Comparison of ENCODE assay signal across 8 cellular contexts in genomic region chr6:392441-393390, GRCh38. TPM values are rescaled to one million over a fixed set of nuclear protein-coding genes. Genes with fewer than 3 reads are reported as not detected.
DNase-seq lines count a peak whose midpoint lies in the region; ATAC-seq and TF ChIP-seq lines count a peak whose summit lies in the region.

No MANE protein-coding gene starts in this region.

- H3K4ac ChIP-seq in neuronal stem cell (ENCODE audit: low read length): no peak overlapping the region

- ATAC-seq in GM21737 (IDR thresholded peaks at IDR 0.05; ENCODE audit: unreplicated experiment) (no peak), GM21367 (IDR thresholded peaks at IDR 0.05; ENCODE audit: unreplicated experiment) (no peak)

- CTCF ChIA-PET in CD8-positive, alpha-beta memory T cell (lab: Charles Lee): interaction anchor here (0.7 to 4.7 kb wide), 8 partner anchors 10 to 203 kb away, joined by 3 to 27 read pairs (median 4); no protein-coding TSS in a partner anchor

- peak overlapping the region; percentile 34 for H2BK15ac ChIP-seq in neuronal stem cell (ENCODE audit: low read length)

- H4K8ac ChIP-seq in neuronal stem cell (ENCODE audit: low read depth, low read length): no peak overlapping the region

- no peak for TF ChIP-seq CTCF in epithelial cell of proximal tubule (conservative IDR thresholded peaks at IDR 0.05; ENCODE audit: low read depth, low read length)

- no peak overlapping the region for H3K14ac ChIP-seq in neuronal stem cell (ENCODE audit: low read length)

- peaks cover 0 to 36% (median 0%) of the 10 kb centered on the region in 3 donors for H3K36me3 Mint-ChIP-seq in CD8-positive, alpha-beta memory T cell

- H2AK5ac ChIP-seq in neuronal stem cell (ENCODE audit: low read depth, low read length): peak overlapping the region; percentile 50

- peak overlapping the region; percentile 79 for H3K4me3 ChIP-seq in CD8-positive, alpha-beta memory T cell (ENCODE audit: low read length)
- H3K4me3 ChIP-seq in epithelial cell of proximal tubule (ENCODE audit: low read depth, low read length) (peak overlapping the region; percentile 45), neuronal stem cell (ENCODE audit: low read length in 2 of 2) (peak overlapping the region in 1 of 2 donors; percentile 79)

- no peaks in the 10 kb centered on the region for H3K9me3 Mint-ChIP-seq in CD8-positive, alpha-beta memory T cell

- H3K4me3 Mint-ChIP-seq in CD8-positive, alpha-beta memory T cell: peak overlapping the region; percentile 89 to 99 (median 93)

- DNase-seq in CD8-positive, alpha-beta memory T cell: peak in 4 of 5 donors; percentile 26 to 62 (median 32)
- DNase-seq in RPMI8226: peak; percentile 68
- DNase-seq in epithelial cell of proximal tubule (ENCODE audit: low read depth): no peak
- peak; percentile 29 for DNase-seq in neuronal stem cell (ENCODE audit: low spot score)
- no peak for DNase-seq in EL
- no peak for DNase-seq in DMS79 treated with DMSO at 0.1 percent for 48 hours (lab: John Stamatoyannopoulos, UW)

- H3K27ac Mint-ChIP-seq in CD8-positive, alpha-beta memory T cell: peak overlapping the region in 2 of 8 donors; percentile 39 to 70

- H3K4me1 Mint-ChIP-seq in CD8-positive, alpha-beta memory T cell: peaks cover 24 to 36% (median 33%) of the 10 kb centered on the region in 3 donors

- peak overlapping the region; percentile 2 for H2BK12ac ChIP-seq in neuronal stem cell (ENCODE audit: low read length)

- H3K23ac ChIP-seq in neuronal stem cell (ENCODE audit: low read depth, low read length, poor library complexity): peak overlapping the region; percentile 68

- no peak overlapping the region for H2BK5ac ChIP-seq in neuronal stem cell (ENCODE audit: low read length)

- H3K36me3 ChIP-seq in CD8-positive, alpha-beta memory T cell (ENCODE audit: insufficient read depth, low read length): no peaks in the 10 kb centered on the region
- H3K36me3 ChIP-seq in neuronal stem cell (replicated peaks in 1 of 2; ENCODE audit: control insufficient read depth in 2 of 2, insufficient read depth in 2 of 2, low read length in 2 of 2): no peaks in the 10 kb centered on the region

- no peak overlapping the region for H3K27ac ChIP-seq in CD8-positive, alpha-beta memory T cell (ENCODE audit: low read depth, low read length)
- no peak overlapping the region for H3K27ac ChIP-seq in neuronal stem cell (replicated peaks; ENCODE audit: low read length)

- peak overlapping the region; percentile 77 for H2AFZ ChIP-seq in neuronal stem cell (ENCODE audit: low read length)

- H3K4me1 ChIP-seq in CD8-positive, alpha-beta memory T cell (ENCODE audit: insufficient read depth, low read length): peaks cover 28% of the 10 kb centered on the region
- peaks cover 0 to 2% of the 10 kb centered on the region in 2 donors for H3K4me1 ChIP-seq in neuronal stem cell (ENCODE audit: control insufficient read depth in 2 of 2, insufficient read depth in 1 of 2, low read depth in 1 of 2, low read length in 2 of 2)

- peak overlapping the region; percentile 86 for H3K4me2 ChIP-seq in neuronal stem cell (ENCODE audit: insufficient read depth, low read length, poor library complexity, severe bottlenecking)

- H3K27me3 Mint-ChIP-seq in CD8-positive, alpha-beta memory T cell: peaks cover 0 to 9% of the 10 kb centered on the region in 2 donors

- H3K18ac ChIP-seq in neuronal stem cell (ENCODE audit: low read length): peak overlapping the region; percentile 89

- no peak overlapping the region for H2BK120ac ChIP-seq in neuronal stem cell (ENCODE audit: low read depth, low read length)

- H3K27me3 ChIP-seq in CD8-positive, alpha-beta memory T cell (ENCODE audit: insufficient read depth, low read length, poor library complexity, severe bottlenecking): no peaks in the 10 kb centered on the region
- H3K27me3 ChIP-seq in neuronal stem cell (ENCODE audit: control insufficient read depth in 3 of 3, insufficient read depth in 3 of 3, low read depth in 1 of 3, low read length in 3 of 3): peaks cover 14 to 95% (median 51%) of the 10 kb centered on the region in 3 experiments

- no peak overlapping the region for H4K91ac ChIP-seq in neuronal stem cell (ENCODE audit: low read depth, low read length, poor library complexity)

- POLR2A ChIA-PET in CD8-positive, alpha-beta memory T cell (lab: Charles Lee): interaction anchor here (0.5 to 0.8 kb wide), 4 partner anchors 10 to 203 kb away, joined by 3 to 6 read pairs (median 3); no protein-coding TSS in a partner anchor

- peak overlapping the region; percentile 73 for H3K9ac ChIP-seq in neuronal stem cell (ENCODE audit: low read depth, low read length, poor library complexity)

- no CpG with 5 or more reads among the region's 108 CpGs for WGBS in neuronal stem cell (ENCODE audit: extremely low coverage in 2 of 2, insufficient read length in 2 of 2, insufficient replicate concordance in 1 of 2), 2 donors

- H3K9me3 ChIP-seq in CD8-positive, alpha-beta memory T cell (ENCODE audit: low read length): no peaks in the 10 kb centered on the region
- H3K9me3 ChIP-seq in neuronal stem cell (replicated peaks in 1 of 2; ENCODE audit: control insufficient read depth in 2 of 2, insufficient read depth in 1 of 2, low read depth in 1 of 2, low read length in 2 of 2): no peaks in the 10 kb centered on the region

- H3K79me1 ChIP-seq in neuronal stem cell (ENCODE audit: low read depth, low read length): no peaks in the 10 kb centered on the region

RNA-seq across cellular contexts. Expression of gene IRF4, which starts 1.2 kb away (rescaled TPM):
- 100 to 1,000 TPM; 700 to 703 TPM for total RNA-seq in CD8-positive, alpha-beta memory T cell
- 3.4 TPM for polyA plus RNA-seq in CD8-positive, alpha-beta memory T cell
- total RNA-seq in epithelial cell of proximal tubule: 0.23 TPM in 1 of 2 replicates, not detected in the other
- 0.42 TPM for polyA plus RNA-seq in neuronal stem cell (2013, experiment 1 of 2)
- 0.48 TPM for polyA plus RNA-seq in neuronal stem cell (2013, experiment 2 of 2)

Comparison
In these comparisons a context has a peak if more than half of its experiments do, and no peak if none do; other contexts are left out.
1. DNase-seq: peak in CD8-positive, alpha-beta memory T cell (4 of 5), RPMI8226 (single experiment) and neuronal stem cell (single experiment); none in epithelial cell of proximal tubule (single experiment), EL (single experiment) and DMS79 treated with DMSO at 0.1 percent for 48 hours (single experiment).
2. RNA of gene IRF4, which starts 1.2 kb away (total RNA-seq): 700 to 703 TPM in CD8-positive, alpha-beta memory T cell; 0.23 TPM in epithelial cell of proximal tubule; every median in the first group is over 100 times any median in the second.